In genomic region chr5:89317838-89318237, GRCh38 we compare ENCODE assay signal across 7 cellular contexts.
A peak's percentile ranks its signal among the peaks of the same experiment; 100 is the strongest.
DNase-seq lines count a peak whose midpoint lies in the region; ATAC-seq, FAIRE-seq and TF ChIP-seq lines count a peak whose summit lies in the region.
"Not testable (repeated sequence)": the region's sequence is repeated elsewhere in the genome, so short reads cannot be mapped to it uniquely, and the experiment has no call there.

No MANE protein-coding gene starts in this region.

- TF ChIP-seq RAD21 in K562 (CRISPR knock-in tag; conservative IDR thresholded peaks at IDR 0.05 in 1 of 2, IDR thresholded peaks at IDR 0.05 in 1 of 2) = not testable (repeated sequence)

- not testable (repeated sequence) for TF ChIP-seq EP300 in K562 (IDR thresholded peaks at IDR 0.05; ENCODE audit: low read length)

- H3K9ac ChIP-seq in KMS-11; K562 (ENCODE audit: insufficient read depth in 1 of 2, low read depth in 2 of 2, low read length in 2 of 2): not testable (repeated sequence)

- not testable (repeated sequence) for TF ChIP-seq CTCF in KMS-11 (conservative IDR thresholded peaks at IDR 0.05; ENCODE audit: low read depth, low read length); activated B cell treated with CpG ODN at 0.5 μM for 24 hours (IDR thresholded peaks at IDR 0.05); K562 (IDR thresholded peaks at IDR 0.05 in 2 of 3, conservative IDR thresholded peaks at IDR 0.05 in 1 of 3; ENCODE audit: insufficient read depth in 2 of 3, low read depth in 1 of 3, low read length in 3 of 3); chondrocyte (IDR thresholded peaks at IDR 0.05)

- H2AFZ ChIP-seq in KMS-11 (ENCODE audit: low read depth); K562 (ENCODE audit: low read depth, low read length): not testable (repeated sequence)

- in situ Hi-C loops in K562 (cut with MboI) = not testable (repeated sequence)

- POLR2A ChIA-PET in activated B cell treated with CpG ODN at 0.5 μM for 24 hours (lab: Charles Lee) (interaction anchor here (0.6 to 0.7 kb wide), 2 partner anchors 479 to 913 kb away, joined by 4 to 8 read pairs; no protein-coding TSS in a partner anchor), K562 (lab: Yijun Ruan, JAX) (interaction anchor here (0.7 kb wide), 1 partner anchor 10 kb away, joined by 3 read pairs; no protein-coding TSS in a partner anchor)

- intact Hi-C loops in activated B cell treated with CpG ODN at 0.5 μM for 24 hours (cut with micrococcal nuclease); K562 (cut with micrococcal nuclease); Right ventricle myocardium superior (cut with DNase I); aorta (cut with DNase I): not testable (repeated sequence)

- H3K27me3 ChIP-seq in KMS-11 (ENCODE audit: insufficient read depth, low read depth); K562 (ENCODE audit: control insufficient read depth in 2 of 2, insufficient read depth in 2 of 2, low read length in 2 of 2); aorta (ENCODE audit: control insufficient read depth in 1 of 2, insufficient read depth in 2 of 2, low read length in 1 of 2): not testable (repeated sequence)

- H3K4me3 ChIP-seq in KMS-11 (IDR thresholded peaks at IDR 0.05; ENCODE audit: insufficient read depth, low read depth, low read length); K562; aorta (ENCODE audit: low read length in 2 of 2): not testable (repeated sequence)

- not testable (repeated sequence) for ATAC-seq in activated B cell treated with CpG ODN at 0.5 μM for 24 hours (ENCODE audit: low read depth); K562; Right ventricle myocardium superior (ENCODE audit: poor library complexity); stimulated activated naive B cell treated with anti-CD40 and anti-IgM and Interleukin-4, amounts not matched to agents 10 μg/mL and 1 μg/mL and 100 μg/mL, for 72 hours (replicated peaks); aorta (ENCODE audit: low FRiP score)

- not testable (repeated sequence) for H3K27ac ChIP-seq in KMS-11; K562 (ENCODE audit: extremely low read depth, low read depth, low read length); aorta (ENCODE audit: low read depth in 1 of 2, low read length in 2 of 2)

- BruUV-seq in K562 (replicated peaks; lab: Mats Ljungman, UMichigan) = not testable (repeated sequence)

- peak overlapping the region; percentile 77; the same call in 1 of the 2 replicates for H3K4me2 ChIP-seq in KMS-11
- H3K4me2 ChIP-seq in K562 (ENCODE audit: insufficient read depth, low read length) = not testable (repeated sequence)

- not testable (repeated sequence) for H3K79me2 ChIP-seq in KMS-11 (ENCODE audit: insufficient read depth, low read depth); K562 (ENCODE audit: control insufficient read depth, insufficient read depth, low read length)

- not testable (repeated sequence) for H4K20me1 ChIP-seq in KMS-11 (ENCODE audit: insufficient read depth); K562 (replicated peaks; ENCODE audit: control insufficient read depth, insufficient read depth, low read length)

- H3K9me1 ChIP-seq in K562 (ENCODE audit: control insufficient read depth, insufficient read depth, low read length) = not testable (repeated sequence)

- not testable (repeated sequence) for TF ChIP-seq POLR2A in K562 (conservative IDR thresholded peaks at IDR 0.05)

- H3K9me3 ChIP-seq in K562 (replicated peaks; ENCODE audit: control insufficient read depth, insufficient read depth, low read depth, low read length); aorta (ENCODE audit: control insufficient read depth, low read length): not testable (repeated sequence)

- CTCF ChIA-PET in activated B cell treated with CpG ODN at 0.5 μM for 24 hours (lab: Charles Lee); K562 (lab: Yijun Ruan, JAX; ENCODE audit: low intra/inter-chr PET ratio): not testable (repeated sequence)

- H3K4me1 Mint-ChIP-seq in activated B cell treated with CpG ODN at 0.5 μM for 24 hours = peaks cover 52% of the 10 kb centered on the region
- H3K4me1 Mint-ChIP-seq in chondrocyte (ENCODE audit: low read depth) = peaks cover 29% of the 10 kb centered on the region
- peaks cover 39 to 63% of the 10 kb centered on the region in 2 donors for H3K4me1 Mint-ChIP-seq in stimulated activated naive B cell treated with anti-CD40 and anti-IgM and Interleukin-4, amounts not matched to agents 10 μg/mL and 1 μg/mL and 100 μg/mL, for 72 hours

- not testable (repeated sequence) for FAIRE-seq in K562 (lab: Jason Lieb, UNC)

- not testable (repeated sequence) for H3K4me3 Mint-ChIP-seq in activated B cell treated with CpG ODN at 0.5 μM for 24 hours; chondrocyte (ENCODE audit: unreplicated experiment); stimulated activated naive B cell treated with anti-CD40 and anti-IgM and Interleukin-4, amounts not matched to agents 10 μg/mL and 1 μg/mL and 100 μg/mL, for 72 hours

- not testable (repeated sequence) for H3K36me3 ChIP-seq in KMS-11 (ENCODE audit: insufficient read depth); K562 (ENCODE audit: control insufficient read depth, insufficient read depth, low read length); aorta (ENCODE audit: control insufficient read depth in 1 of 2, insufficient read depth in 2 of 2, low read length in 1 of 2)

- DNase-seq in activated B cell treated with CpG ODN at 0.5 μM for 24 hours; K562 (ENCODE audit: extremely low read depth in 1 of 4, low spot score in 3 of 4); stimulated activated naive B cell treated with anti-CD40 and anti-IgM and Interleukin-4, amounts not matched to agents 10 μg/mL and 1 μg/mL and 100 μg/mL, for 72 hours: not testable (repeated sequence)
- DNase-seq in chondrocyte (ENCODE audit: low spot score) (peak; percentile 32), Right ventricle myocardium superior (peak; percentile 31), aorta (peak; percentile 27 to 53)

- peak overlapping the region; percentile 42 for H3K27ac Mint-ChIP-seq in activated B cell treated with CpG ODN at 0.5 μM for 24 hours
- not testable (repeated sequence) for H3K27ac Mint-ChIP-seq in chondrocyte (ENCODE audit: unreplicated experiment)
- peak overlapping the region; percentile 70 for H3K27ac Mint-ChIP-seq in stimulated activated naive B cell treated with anti-CD40 and anti-IgM and Interleukin-4, amounts not matched to agents 10 μg/mL and 1 μg/mL and 100 μg/mL, for 72 hours

- H3K36me3 Mint-ChIP-seq in activated B cell treated with CpG ODN at 0.5 μM for 24 hours (ENCODE audit: low read depth); chondrocyte (ENCODE audit: low read depth): not testable (repeated sequence)
- peaks cover 17 to 28% of the 10 kb centered on the region in 2 donors for H3K36me3 Mint-ChIP-seq in stimulated activated naive B cell treated with anti-CD40 and anti-IgM and Interleukin-4, amounts not matched to agents 10 μg/mL and 1 μg/mL and 100 μg/mL, for 72 hours

- H3K4me1 ChIP-seq in KMS-11 (ENCODE audit: low read depth, poor library complexity, severe bottlenecking) (peaks cover 89% of the 10 kb centered on the region), K562 (replicated peaks in 1 of 2; ENCODE audit: control insufficient read depth in 2 of 2, insufficient read depth in 2 of 2, low read length in 2 of 2) (peaks cover 0 to 18% of the 10 kb centered on the region in 2 experiments; a peak in 3 of 5 replicates), aorta (ENCODE audit: control insufficient read depth in 1 of 2, insufficient read depth in 2 of 2, low read length in 2 of 2) (peaks cover 0 to 15% of the 10 kb centered on the region in 2 donors)

- H3K27me3 Mint-ChIP-seq in activated B cell treated with CpG ODN at 0.5 μM for 24 hours; chondrocyte (ENCODE audit: low read depth); stimulated activated naive B cell treated with anti-CD40 and anti-IgM and Interleukin-4, amounts not matched to agents 10 μg/mL and 1 μg/mL and 100 μg/mL, for 72 hours: not testable (repeated sequence)

- WGBS in K562 (ENCODE audit: insufficient coverage, low coverage, missing lambda C conversion rate) = 63% methylated on average over 19 of the region's 20 CpGs
- 97 to 98% methylated on average over 20 of the region's 20 CpGs for WGBS in aorta, 2 donors

- not testable (repeated sequence) for H3K9me3 Mint-ChIP-seq in activated B cell treated with CpG ODN at 0.5 μM for 24 hours; chondrocyte (ENCODE audit: low read depth); stimulated activated naive B cell treated with anti-CD40 and anti-IgM and Interleukin-4, amounts not matched to agents 10 μg/mL and 1 μg/mL and 100 μg/mL, for 72 hours

TF ChIP-seq in K562, 482 proteins besides CTCF, POLR2A, EP300 and RAD21:
- peak; percentile 83 for TF ChIP-seq ZBTB33 (CRISPR knock-in tag; IDR thresholded peaks at IDR 0.05)
